Comparison of ENCODE assay signal across 8 cellular contexts in the genomic region with DNA sequence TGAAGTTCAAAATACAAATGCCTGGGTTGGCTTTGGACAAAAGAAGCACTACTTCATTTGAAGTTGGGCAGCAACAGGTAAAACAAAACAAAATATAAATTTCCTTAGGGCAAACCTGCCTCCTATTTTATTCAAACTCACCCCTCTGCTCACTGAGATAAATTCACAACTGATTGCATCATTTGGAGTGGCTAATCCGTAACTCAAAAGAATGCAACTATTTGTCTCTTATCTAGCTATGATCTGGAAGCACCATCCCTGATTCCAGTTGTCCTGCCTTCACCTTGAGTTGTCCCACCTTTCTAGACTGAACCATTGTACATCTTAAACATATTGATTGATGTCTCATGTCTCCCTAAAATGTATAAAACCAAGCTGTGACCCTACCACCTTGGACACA.
"Had no signal": no experiment of that assay in that cellular context is flagged by ENCODE, and none has a peak within 500 bp of the region (broad histone marks: within the 10 kb centered on the region; RNA-seq: fewer than 3 reads in every experiment).

No MANE protein-coding gene starts in this region.

- H3K4me1 Mint-ChIP-seq: H9 had no signal

- H3K9me3 Mint-ChIP-seq: H9 had no signal

- DNase-seq: GOT3, H9, HCEC 1CT, IMR-90, KG1 had no signal

- H3K4me3 ChIP-seq: K562 had no signal

- H3K27ac ChIP-seq: HL-60 had no signal

- ATAC-seq: K562 had no signal

- H3K4me3 Mint-ChIP-seq: H9 had no signal

- FAIRE-seq: H54, K562 had no signal
